In genomic region chr5:69252437-69252836, GRCh38 we compare ENCODE assay signal across 1 cellular context.
TF ChIP-seq lines count a peak whose summit lies in the region.

No MANE protein-coding gene starts in this region.

TF ChIP-seq in HepG2, 621 proteins besides CTCF, POLR2A, EP300 and RAD21:
- TF ChIP-seq ZNF770 (CRISPR knock-in tag; IDR thresholded peaks at IDR 0.05) (peak; percentile 88), ZFP36 (IDR thresholded peaks at IDR 0.05; ENCODE audit: borderline replicate concordance, low read depth, low read length, partially characterized antibody) (no peak), ZNF7 (CRISPR knock-in tag; IDR thresholded peaks at IDR 0.05) (0 out of 2 replicates have a peak, but pooled peaks have one; percentile 15)
TF ChIP-seq in HepG2: peak in this region for 2.
